ENCODE assay signal across 8 cellular contexts in genomic region chr19:17847538-17848366, GRCh38. TPM values are rescaled to one million over a fixed set of nuclear protein-coding genes. Genes with fewer than 3 reads are reported as not detected.
DNase-seq lines count a peak whose midpoint lies in the region; ATAC-seq and TF ChIP-seq lines count a peak whose summit lies in the region.

JAK3 (minus strand) TSS chr19:17847982; CDS start chr19:17844417, 3,565 bp downstream.

- H3K27me3 ChIP-seq in gastrocnemius medialis, result peaks cover 16 to 38% (median 38%) of the 10 kb centered on the region in 3 donors

- intact Hi-C loops in gastrocnemius medialis (cut with DNase I; ENCODE audit: low total_unique reads), result no loop called here

- peak within 1 kb of the TSS; percentile 73 for H3K4me3 ChIP-seq in GM12864 (ENCODE audit: low read depth, low read length)
- peak within 1 kb of the TSS; percentile 30 to 43 (median 35) for H3K4me3 ChIP-seq in gastrocnemius medialis

- in situ Hi-C loops in gastrocnemius medialis (cut with MboI; ENCODE audit: low sequenced_read_pairs in 4 of 4), result no loop called here

- DNase-seq in GM12864 (ENCODE audit: low read depth), result peak; percentile 62
- peak; percentile 63 to 93 (median 86) for DNase-seq in T-helper 2 cell
- DNase-seq in anterior cingulate cortex (lab: John Stamatoyannopoulos, UW), result peak in 48 of 58 donors; percentile 2 to 69 (median 36)
- peak in 41 of 51 donors; percentile 14 to 76 (median 41) for DNase-seq in hypothalamus (lab: John Stamatoyannopoulos, UW)
- DNase-seq in gastrocnemius medialis, result no peak
- DNase-seq in HuH-7.5 (ENCODE audit: low spot score), result no peak
- no peak for DNase-seq in NCI-H510A treated with DMSO at 0.1 percent for 48 hours (lab: John Stamatoyannopoulos, UW)

- no peaks in the 10 kb centered on the region for H3K36me3 ChIP-seq in gastrocnemius medialis

- TF ChIP-seq CTCF in GM12864 (IDR thresholded peaks at IDR 0.05; ENCODE audit: low read depth, low read length, missing control alignments) (no peak), gastrocnemius medialis (IDR thresholded peaks at IDR 0.05 in 4 of 5, conservative IDR thresholded peaks at IDR 0.05 in 1 of 5) (no peak)

- ATAC-seq in HG02970 (IDR thresholded peaks at IDR 0.05; ENCODE audit: low FRiP score, unreplicated experiment) (peak; percentile 67), gastrocnemius medialis (no peak)

- H3K9me3 ChIP-seq in gastrocnemius medialis, result no peaks in the 10 kb centered on the region

- peak within 1 kb of the TSS in 3 of 4 donors; percentile 35 to 67 (median 48) for H3K27ac ChIP-seq in gastrocnemius medialis

- no peaks in the 10 kb centered on the region for H3K4me1 ChIP-seq in gastrocnemius medialis

- no peak for TF ChIP-seq POLR2A in gastrocnemius medialis (IDR thresholded peaks at IDR 0.05)

RNA-seq across cellular contexts. Expression of gene JAK3, which starts in this region (rescaled TPM):
- total RNA-seq in gastrocnemius medialis, result 1 to 10 TPM in 2 of 4 donors, under 1 TPM in 2; 0.55 to 1.6 (median 1.2) TPM

Comparison
In these comparisons a context has a peak if more than half of its experiments do, and no peak if none do; other contexts are left out.
1. DNase-seq: peak in GM12864 (single experiment), T-helper 2 cell (5 of 5), anterior cingulate cortex (48 of 58) and hypothalamus (41 of 51); none in gastrocnemius medialis (0 of 2), HuH-7.5 (single experiment) and NCI-H510A treated with DMSO at 0.1 percent for 48 hours (single experiment).